1 cellular context compared by ENCODE assay signal in the genomic region with DNA sequence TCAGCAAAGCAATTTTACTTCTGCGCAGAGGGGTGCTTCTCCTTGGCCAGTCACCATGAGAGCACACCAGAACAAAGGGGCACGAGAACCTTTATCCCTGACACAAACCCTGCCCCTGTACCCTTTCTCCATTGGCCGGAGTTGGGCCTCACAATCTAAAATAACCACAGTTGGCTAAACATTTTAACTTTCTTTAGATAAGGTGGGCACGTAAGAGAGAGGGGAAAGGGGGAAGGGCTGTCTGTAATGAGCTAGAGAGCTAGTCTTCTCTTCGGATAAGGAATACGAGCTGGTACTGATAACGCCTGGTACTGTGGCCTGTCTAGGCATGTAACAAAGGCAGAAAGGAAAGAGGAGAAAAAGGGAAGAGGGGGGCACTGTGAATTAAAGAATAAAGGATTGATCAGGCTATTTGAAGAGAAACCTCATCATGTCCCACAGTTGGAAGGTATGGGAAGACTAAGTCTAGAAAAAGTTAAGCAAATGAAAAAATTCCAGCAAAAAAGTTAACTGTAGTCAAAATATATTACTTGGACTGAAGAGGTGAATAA.
A peak's percentile ranks its signal among the peaks of the same experiment; 100 is the strongest.
TF ChIP-seq lines count a peak whose summit lies in the region.

No MANE protein-coding gene starts in this region.

TF ChIP-seq in HEK293, 187 proteins besides CTCF, POLR2A, EP300 and RAD21 (continued from another document):
- TF ChIP-seq, protein P1, sequence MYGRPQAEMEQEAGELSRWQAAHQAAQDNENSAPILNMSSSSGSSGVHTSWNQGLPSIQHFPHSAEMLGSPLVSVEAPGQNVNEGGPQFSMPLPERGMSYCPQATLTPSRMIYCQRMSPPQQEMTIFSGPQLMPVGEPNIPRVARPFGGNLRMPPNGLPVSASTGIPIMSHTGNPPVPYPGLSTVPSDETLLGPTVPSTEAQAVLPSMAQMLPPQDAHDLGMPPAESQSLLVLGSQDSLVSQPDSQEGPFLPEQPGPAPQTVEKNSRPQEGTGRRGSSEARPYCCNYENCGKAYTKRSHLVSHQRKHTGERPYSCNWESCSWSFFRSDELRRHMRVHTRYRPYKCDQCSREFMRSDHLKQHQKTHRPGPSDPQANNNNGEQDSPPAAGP (tag by site-specific recombination; IDR thresholded peaks at IDR 0.05), result no peak
- TF ChIP-seq EGR2 (tag by site-specific recombination; IDR thresholded peaks at IDR 0.05; ENCODE audit: low read depth), result no peak
- no peak for TF ChIP-seq ZNF426 (tag by site-specific recombination; IDR thresholded peaks at IDR 0.05)
- no peak for TF ChIP-seq ZNF785 (tag by site-specific recombination; IDR thresholded peaks at IDR 0.05)
- TF ChIP-seq ZNF600 (tag by site-specific recombination; IDR thresholded peaks at IDR 0.05), result peak; percentile 17; the same call in 1 of the 2 replicates
- no peak for TF ChIP-seq ZNF660 (tag by site-specific recombination; IDR thresholded peaks at IDR 0.05)
- no peak for TF ChIP-seq ZNF398 (tag by site-specific recombination; IDR thresholded peaks at IDR 0.05)
- no peak for TF ChIP-seq ZBTB7A (tag by site-specific recombination; IDR thresholded peaks at IDR 0.05; ENCODE audit: low read depth)
- no peak for TF ChIP-seq ZNF473 (tag by site-specific recombination; IDR thresholded peaks at IDR 0.05)
- no peak for TF ChIP-seq GLI2 (tag by site-specific recombination; IDR thresholded peaks at IDR 0.05; ENCODE audit: borderline replicate concordance, low read depth)
- no peak for TF ChIP-seq ZNF114 (tag by site-specific recombination; IDR thresholded peaks at IDR 0.05)
- TF ChIP-seq SETDB1 (IDR thresholded peaks at IDR 0.05; ENCODE audit: insufficient read length, low read length), result no peak
- TF ChIP-seq, protein P2, sequence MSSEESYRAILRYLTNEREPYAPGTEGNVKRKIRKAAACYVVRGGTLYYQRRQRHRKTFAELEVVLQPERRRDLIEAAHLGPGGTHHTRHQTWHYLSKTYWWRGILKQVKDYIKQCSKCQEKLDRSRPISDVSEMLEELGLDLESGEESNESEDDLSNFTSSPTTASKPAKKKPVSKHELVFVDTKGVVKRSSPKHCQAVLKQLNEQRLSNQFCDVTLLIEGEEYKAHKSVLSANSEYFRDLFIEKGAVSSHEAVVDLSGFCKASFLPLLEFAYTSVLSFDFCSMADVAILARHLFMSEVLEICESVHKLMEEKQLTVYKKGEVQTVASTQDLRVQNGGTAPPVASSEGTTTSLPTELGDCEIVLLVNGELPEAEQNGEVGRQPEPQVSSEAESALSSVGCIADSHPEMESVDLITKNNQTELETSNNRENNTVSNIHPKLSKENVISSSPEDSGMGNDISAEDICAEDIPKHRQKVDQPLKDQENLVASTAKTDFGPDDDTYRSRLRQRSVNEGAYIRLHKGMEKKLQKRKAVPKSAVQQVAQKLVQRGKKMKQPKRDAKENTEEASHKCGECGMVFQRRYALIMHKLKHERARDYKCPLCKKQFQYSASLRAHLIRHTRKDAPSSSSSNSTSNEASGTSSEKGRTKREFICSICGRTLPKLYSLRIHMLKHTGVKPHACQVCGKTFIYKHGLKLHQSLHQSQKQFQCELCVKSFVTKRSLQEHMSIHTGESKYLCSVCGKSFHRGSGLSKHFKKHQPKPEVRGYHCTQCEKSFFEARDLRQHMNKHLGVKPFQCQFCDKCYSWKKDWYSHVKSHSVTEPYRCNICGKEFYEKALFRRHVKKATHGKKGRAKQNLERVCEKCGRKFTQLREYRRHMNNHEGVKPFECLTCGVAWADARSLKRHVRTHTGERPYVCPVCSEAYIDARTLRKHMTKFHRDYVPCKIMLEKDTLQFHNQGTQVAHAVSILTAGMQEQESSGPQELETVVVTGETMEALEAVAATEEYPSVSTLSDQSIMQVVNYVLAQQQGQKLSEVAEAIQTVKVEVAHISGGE (tag by site-specific recombination; conservative IDR thresholded peaks at IDR 0.05; ENCODE audit: low read depth), result no peak
- no peak for TF ChIP-seq ZNF677 (tag by site-specific recombination; IDR thresholded peaks at IDR 0.05)
- no peak for TF ChIP-seq ZNF394 (tag by site-specific recombination; IDR thresholded peaks at IDR 0.05; ENCODE audit: borderline replicate concordance)
- peak; percentile 30; the same call in 1 of the 2 replicates for TF ChIP-seq PATZ1 (tag by site-specific recombination; IDR thresholded peaks at IDR 0.05)
- no peak for TF ChIP-seq ZNF433 (tag by site-specific recombination; IDR thresholded peaks at IDR 0.05; ENCODE audit: low read depth)
- no peak for TF ChIP-seq ZNF221 (tag by site-specific recombination; IDR thresholded peaks at IDR 0.05; ENCODE audit: borderline replicate concordance)
- peak; percentile 19; the same call in 1 of the 2 replicates for TF ChIP-seq ZBTB17 (tag by site-specific recombination; IDR thresholded peaks at IDR 0.05)
- peak; percentile 68 for TF ChIP-seq ZXDB (tag by site-specific recombination; IDR thresholded peaks at IDR 0.05)
